In genomic region chr14:61080591-61081010, GRCh38 we compare ENCODE assay signal across 10 cellular contexts.
DNase-seq lines count a peak whose midpoint lies in the region; ATAC-seq lines count a peak whose summit lies in the region.
"Had no signal": no experiment of that assay in that cellular context is flagged by ENCODE, and none has a peak within 500 bp of the region (broad histone marks: within the 10 kb centered on the region; RNA-seq: fewer than 3 reads in every experiment).

No MANE protein-coding gene starts in this region.

- peaks cover 15% of the 10 kb centered on the region for H3K4me1 ChIP-seq in SJSA1 (replicated peaks)

- H3K27ac ChIP-seq in SJSA1, result peak overlapping the region; percentile 31

- H3K36me3 ChIP-seq in SJSA1, result no peaks in the 10 kb centered on the region

- H3K9me3 ChIP-seq in SJSA1 (replicated peaks), result no peaks in the 10 kb centered on the region

- intact Hi-C loops in sciatic nerve (cut with DNase I), result no loop called here

- no peak overlapping the region for H3K4me3 ChIP-seq in SJSA1

- H3K27me3 ChIP-seq in SJSA1 (replicated peaks), result no peaks in the 10 kb centered on the region

- DNase-seq in SJSA1 (ENCODE audit: low read depth in 1 of 2, low spot score in 2 of 2), result peak in 1 of 2 experiments; percentile 47
- no peak for DNase-seq in sciatic nerve (ENCODE audit: low spot score)
- DNase-seq in NCI-H2107 (lab: John Stamatoyannopoulos, UW), result no peak
- DNase-seq in foreskin melanocyte, result no peak
- no peak for DNase-seq in Kasumi-1 (lab: John Stamatoyannopoulos, UW)
- DNase-seq: NCI-H1105, T-helper 17 cell had no signal

- peak; percentile 80 for ATAC-seq in GM18907 (IDR thresholded peaks at IDR 0.05; ENCODE audit: unreplicated experiment)
- ATAC-seq in HG02870 (IDR thresholded peaks at IDR 0.05; ENCODE audit: unreplicated experiment), result peak; percentile 97
- peak; percentile 78 for ATAC-seq in sciatic nerve
- ATAC-seq in GM21447 (IDR thresholded peaks at IDR 0.05; ENCODE audit: unreplicated experiment), result no peak
- ATAC-seq: T-helper 17 cell had no signal
